In the genomic region with DNA sequence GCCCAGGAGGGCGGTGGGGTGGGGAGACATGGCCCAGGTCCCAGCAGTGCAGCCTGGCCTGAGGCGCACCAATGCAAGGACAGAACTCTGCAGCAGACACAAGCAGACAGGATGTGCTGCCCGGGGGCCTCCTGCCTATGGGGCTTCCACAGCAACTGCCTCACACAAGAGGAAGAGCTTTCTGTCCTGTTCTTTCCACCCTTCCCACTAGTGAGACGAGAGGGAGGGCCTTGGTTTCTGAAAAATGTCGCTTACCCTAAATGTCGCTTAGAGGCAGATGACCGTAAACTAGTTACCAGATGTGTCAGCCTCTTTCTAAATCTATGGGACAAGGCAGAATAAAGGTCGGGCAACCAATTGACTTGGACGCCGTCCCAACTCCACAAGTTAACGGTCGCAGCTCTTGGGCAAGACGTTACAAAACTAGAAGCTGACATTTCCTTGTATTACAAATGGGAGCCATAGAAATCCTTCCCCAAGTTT, we compare ENCODE assay signal across 10 cellular contexts. TPM values are rescaled to one million over a fixed set of nuclear protein-coding genes. Genes with fewer than 3 reads are reported as not detected.
DNase-seq lines count a peak whose midpoint lies in the region; ATAC-seq and TF ChIP-seq lines count a peak whose summit lies in the region.
"Had no signal": no experiment of that assay in that cellular context is flagged by ENCODE, and none has a peak within 500 bp of the region (broad histone marks: within the 10 kb centered on the region; RNA-seq: fewer than 3 reads in every experiment).

A gene with protein sequence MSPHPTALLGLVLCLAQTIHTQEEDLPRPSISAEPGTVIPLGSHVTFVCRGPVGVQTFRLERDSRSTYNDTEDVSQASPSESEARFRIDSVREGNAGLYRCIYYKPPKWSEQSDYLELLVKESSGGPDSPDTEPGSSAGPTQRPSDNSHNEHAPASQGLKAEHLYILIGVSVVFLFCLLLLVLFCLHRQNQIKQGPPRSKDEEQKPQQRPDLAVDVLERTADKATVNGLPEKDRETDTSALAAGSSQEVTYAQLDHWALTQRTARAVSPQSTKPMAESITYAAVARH (minus strand): TSS at position 157 of the 483 bp plus-strand sequence. CDS start 127 bp downstream, at position 30.

- peaks cover 64% of the 10 kb centered on the region for H3K4me1 ChIP-seq in CD8-positive, alpha-beta memory T cell (ENCODE audit: insufficient read depth, low read length)
- no peaks in the 10 kb centered on the region for H3K4me1 ChIP-seq in colonic mucosa

- DNase-seq in CD8-positive, alpha-beta memory T cell, result peak; percentile 11 to 64 (median 48)
- DNase-seq in activated CD4-positive, CD25-positive, alpha-beta regulatory T cell treated with anti-CD3 and anti-CD28 coated beads, Interleukin-2, amount 50 U/mL, for 16 hours (ENCODE audit: low read depth, low spot score), result peak; percentile 14
- DNase-seq in colonic mucosa, result no peak
- DNase-seq in posterior vena cava (ENCODE audit: low spot score), result peak; percentile 88
- no peak for DNase-seq in NCI-H82 treated with DMSO at 0.1 percent for 48 hours (lab: John Stamatoyannopoulos, UW; ENCODE audit: unreplicated experiment)
- no peak for DNase-seq in HuH-7 (ENCODE audit: low spot score)

- ATAC-seq in GM19023 (IDR thresholded peaks at IDR 0.05; ENCODE audit: unreplicated experiment) (no peak), HG02938 (IDR thresholded peaks at IDR 0.05; ENCODE audit: unreplicated experiment) (no peak)

- H3K4me3 ChIP-seq in CD8-positive, alpha-beta memory T cell (ENCODE audit: low read length), result peak within 1 kb of the TSS; percentile 75
- H3K4me3 ChIP-seq in colonic mucosa, result peak within 1 kb of the TSS; percentile 26

- H3K36me3 Mint-ChIP-seq in CD8-positive, alpha-beta memory T cell, result peaks cover 4 to 19% (median 16%) of the 10 kb centered on the region in 3 donors

- H3K27ac Mint-ChIP-seq in CD8-positive, alpha-beta memory T cell, result peak within 1 kb of the TSS; percentile 78 to 98 (median 94)

- H3K27me3 ChIP-seq in CD8-positive, alpha-beta memory T cell (ENCODE audit: insufficient read depth, low read length, poor library complexity, severe bottlenecking), result no peaks in the 10 kb centered on the region
- H3K27me3 ChIP-seq in colonic mucosa, result no peaks in the 10 kb centered on the region

- no peaks in the 10 kb centered on the region for H3K9me3 Mint-ChIP-seq in CD8-positive, alpha-beta memory T cell

- no peaks in the 10 kb centered on the region for H3K9me3 ChIP-seq in CD8-positive, alpha-beta memory T cell (ENCODE audit: low read length)
- H3K9me3 ChIP-seq in colonic mucosa, result no peaks in the 10 kb centered on the region

- peaks cover 71 to 87% (median 83%) of the 10 kb centered on the region in 3 donors for H3K4me1 Mint-ChIP-seq in CD8-positive, alpha-beta memory T cell

- peak within 1 kb of the TSS; percentile 83 to 95 (median 89) for H3K4me3 Mint-ChIP-seq in CD8-positive, alpha-beta memory T cell

- H3K27ac ChIP-seq in CD8-positive, alpha-beta memory T cell (ENCODE audit: low read depth, low read length), result no peak within 1 kb of the TSS
- H3K27ac ChIP-seq in colonic mucosa, result peak within 1 kb of the TSS; percentile 41
- H3K27ac ChIP-seq: KMS-11 had no signal

- H3K9ac ChIP-seq in colonic mucosa (ENCODE audit: low read depth in 2 of 2, low read length in 2 of 2), result peak within 1 kb of the TSS in 1 of 2 donors; percentile 26
- H3K9ac ChIP-seq: KMS-11 had no signal

- intact Hi-C loops in colonic mucosa (cut with DNase I) (no loop called here), posterior vena cava (cut with DNase I) (no loop called here)

- POLR2A ChIA-PET in CD8-positive, alpha-beta memory T cell (lab: Charles Lee), result interaction anchor here (0.6 to 1.0 kb wide), 4 partner anchors 9 to 222 kb away, joined by 3 to 4 read pairs (median 3); no protein-coding TSS in a partner anchor

- CTCF ChIA-PET in CD8-positive, alpha-beta memory T cell (lab: Charles Lee), result interaction anchor here (0.7 to 2.5 kb wide), 3 partner anchors 24 to 39 kb away, joined by 3 to 11 read pairs (median 9); no protein-coding TSS in a partner anchor

- H3K36me3 ChIP-seq in CD8-positive, alpha-beta memory T cell (ENCODE audit: insufficient read depth, low read length), result no peaks in the 10 kb centered on the region
- H3K36me3 ChIP-seq in colonic mucosa, result no peaks in the 10 kb centered on the region

- H3K27me3 Mint-ChIP-seq in CD8-positive, alpha-beta memory T cell, result no peaks in the 10 kb centered on the region

- no peak for TF ChIP-seq CTCF in colonic mucosa (IDR thresholded peaks at IDR 0.05)

RNA-seq across cellular contexts. Expression of the gene that starts here (rescaled TPM):
- total RNA-seq in CD8-positive, alpha-beta memory T cell, result 10 to 100 TPM; 12.9 to 13.1 TPM
- 110 TPM for polyA plus RNA-seq in CD8-positive, alpha-beta memory T cell
- total RNA-seq in colonic mucosa (1 to 10 TPM; 5.2 to 9.3 TPM), posterior vena cava (10 to 100 TPM; 18.3 to 42.2 TPM)
- total RNA-seq: fibroblast of lung had no signal
- polyA plus RNA-seq: fibroblast of lung had no signal

Comparison
In these comparisons a context has a peak if more than half of its experiments do, and no peak if none do; other contexts are left out.
1. DNase-seq: peak in CD8-positive, alpha-beta memory T cell (5 of 5), activated CD4-positive, CD25-positive, alpha-beta regulatory T cell treated with anti-CD3 and anti-CD28 coated beads, Interleukin-2, amount 50 U/mL, for 16 hours (single experiment) and posterior vena cava (single experiment); none in colonic mucosa (single experiment), NCI-H82 treated with DMSO at 0.1 percent for 48 hours (single experiment) and HuH-7 (single experiment).